Comparison of ENCODE assay signal across 24 cellular contexts in genomic region chr6:154017786-154018185, GRCh38. TPM values are rescaled to one million over a fixed set of nuclear protein-coding genes. Genes with fewer than 3 reads are reported as not detected.
"Had no signal": no experiment of that assay in that cellular context is flagged by ENCODE, and none has a peak within 500 bp of the region (broad histone marks: within the 10 kb centered on the region; RNA-seq: fewer than 3 reads in every experiment).

No MANE protein-coding gene starts in this region.

- H3K4me3 ChIP-seq: stomach, suprapubic skin, testis, thoracic aorta, thyroid gland, tibial artery, tibial nerve, transverse colon, upper lobe of left lung, upper lobe of right lung, uterus, vagina had no signal

- H3K9me3 ChIP-seq: testis, thyroid gland, tibial artery, tibial nerve, transverse colon, upper lobe of right lung, uterus, vagina had no signal

- DNase-seq: stimulated activated CD4-positive, alpha-beta T cell treated with anti-CD3 and anti-CD28 coated beads, Interleukin-2, amount 100 ng/mL, for 48 hours; stimulated activated CD4-positive, alpha-beta T cell treated with anti-CD3 and anti-CD28 coated beads, Interleukin-4, amount 100 ng/mL, for 1 hour; stimulated activated CD4-positive, alpha-beta T cell treated with anti-CD3 and anti-CD28 coated beads, Interleukin-4, amount 100 ng/mL, for 24 hours; stimulated activated CD4-positive, alpha-beta T cell treated with anti-CD3 and anti-CD28 coated beads, Interleukin-4, amount 100 ng/mL, for 4 hours; stimulated activated CD8-positive, alpha-beta memory T cell treated with anti-CD3 and anti-CD28 coated beads, Interleukin-4, amount 100 ng/mL, for 48 hours; stimulated activated naive B cell treated with anti-CD40 and anti-IgM and Interleukin-4, amounts not matched to agents 10 μg/mL and 1 μg/mL and 100 μg/mL, for 72 hours; stimulated activated naive CD4-positive, alpha-beta T cell; stimulated activated naive CD4-positive, alpha-beta T cell treated with Interleukin-2 at 50 U/mL for 16 hours; stimulated activated naive CD8-positive, alpha-beta T cell treated with anti-CD3 and anti-CD28 coated beads, Interleukin-15, amount 100 ng/mL, for 72 hours; stimulated activated naive CD8-positive, alpha-beta T cell treated with anti-CD3 and anti-CD28 coated beads, Interleukin-15, Interleukin-2, amounts not matched to agents 100 U/mL and 50 U/mL, for 24 hours; stomach; substantia nigra; testis; thyroid gland; tibial artery; transverse colon; trophoblast cell; upper lobe of left lung; upper lobe of right lung; uterus had no signal

- H3K36me3 ChIP-seq: stomach, suprapubic skin, thoracic aorta, thyroid gland, tibial artery, tibial nerve, transverse colon, upper lobe of left lung, upper lobe of right lung, uterus, vagina had no signal

- H3K27me3 ChIP-seq: stomach, suprapubic skin, testis, thyroid gland, tibial artery, tibial nerve, transverse colon, upper lobe of left lung, upper lobe of right lung, uterus, vagina had no signal

- H3K27ac ChIP-seq: stomach, suprapubic skin, testis, thoracic aorta, thyroid gland, tibial artery, tibial nerve, transverse colon, upper lobe of left lung, upper lobe of right lung, uterus, vagina had no signal

RNA-seq across cellular contexts. Expression of gene OPRM1, which starts 21.3 kb away (rescaled TPM):
- polyA plus RNA-seq: stomach had no signal
